In the genomic region with DNA sequence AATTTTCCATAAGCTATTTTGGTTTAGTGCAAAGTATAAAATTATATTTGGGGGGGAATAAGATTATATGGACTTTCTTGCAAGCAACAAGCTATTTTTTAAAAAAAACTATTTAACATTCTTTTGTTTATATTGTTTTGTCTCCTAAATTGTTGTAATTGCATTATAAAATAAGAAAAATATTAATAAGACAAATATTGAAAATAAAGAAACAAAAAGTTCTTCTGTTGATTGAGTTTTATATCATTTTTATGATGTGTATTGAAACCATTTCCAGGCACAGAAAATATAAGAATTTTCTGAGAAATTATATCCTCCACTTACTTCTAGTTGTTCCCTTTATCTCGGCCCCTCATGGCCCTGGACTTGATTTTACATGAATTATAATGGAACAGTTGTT, we compare ENCODE assay signal across 21 cellular contexts. TPM values are rescaled to one million over a fixed set of nuclear protein-coding genes. Genes with fewer than 3 reads are reported as not detected.
DNase-seq lines count a peak whose midpoint lies in the region; ATAC-seq and TF ChIP-seq lines count a peak whose summit lies in the region.
"Had no signal": no experiment of that assay in that cellular context is flagged by ENCODE, and none has a peak within 500 bp of the region (broad histone marks: within the 10 kb centered on the region; RNA-seq: fewer than 3 reads in every experiment).

No MANE protein-coding gene starts in this region.

- WGBS in spleen, 5 donors, result 64 to 74% (median 69%) methylated on average over 1 of the region's 1 CpG

- H3K27ac Mint-ChIP-seq in activated T-cell treated with anti-CD3 and anti-CD28 coated beads, Interleukin-2, amount 50 U/mL, for 72 hours, result peak overlapping the region; percentile 75
- H3K27ac Mint-ChIP-seq in effector memory CD8-positive, alpha-beta T cell, result peak overlapping the region; percentile 71 to 85
- H3K27ac Mint-ChIP-seq: GM23338; T-helper 1 cell treated with Interleukin-12 subunit alpha and Interleukin-12 subunit beta and Interleukin-4 antibody, amounts not matched to agents 30 μg/mL and 1 μg/mL, for 36 hours had no signal

- TF ChIP-seq CTCF in spleen (IDR thresholded peaks at IDR 0.05 in 8 of 11, conservative IDR thresholded peaks at IDR 0.05 in 3 of 11), result no peak

- peaks cover 15% of the 10 kb centered on the region for H3K4me1 Mint-ChIP-seq in activated T-cell treated with anti-CD3 and anti-CD28 coated beads, Interleukin-2, amount 50 U/mL, for 72 hours (ENCODE audit: low read depth)
- peaks cover 0 to 25% of the 10 kb centered on the region in 2 donors for H3K4me1 Mint-ChIP-seq in effector memory CD8-positive, alpha-beta T cell (ENCODE audit: low read depth in 2 of 2)

- H3K4me3 Mint-ChIP-seq in activated T-cell treated with anti-CD3 and anti-CD28 coated beads, Interleukin-2, amount 50 U/mL, for 72 hours, result peak overlapping the region in 1 of 2 donors; percentile 56
- H3K4me3 Mint-ChIP-seq in effector memory CD8-positive, alpha-beta T cell, result no peak overlapping the region
- H3K4me3 Mint-ChIP-seq: GM23338; T-helper 1 cell treated with Interleukin-12 subunit alpha and Interleukin-12 subunit beta and Interleukin-4 antibody, amounts not matched to agents 30 μg/mL and 1 μg/mL, for 36 hours had no signal

- peaks cover 0 to 5% of the 10 kb centered on the region in 2 donors for H3K36me3 Mint-ChIP-seq in activated T-cell treated with anti-CD3 and anti-CD28 coated beads, Interleukin-2, amount 50 U/mL, for 72 hours (ENCODE audit: insufficient read depth in 2 of 2)
- no peaks in the 10 kb centered on the region for H3K36me3 Mint-ChIP-seq in effector memory CD8-positive, alpha-beta T cell (ENCODE audit: insufficient read depth)

- no peak for ATAC-seq in activated T-cell treated with anti-CD3 and anti-CD28 coated beads, Interleukin-2, amount 50 U/mL, for 72 hours (replicated peaks in 1 of 2)
- no peak for ATAC-seq in effector memory CD8-positive, alpha-beta T cell (replicated peaks)
- ATAC-seq: sciatic nerve had no signal

- H3K4me1 ChIP-seq in SJSA1 (replicated peaks) (peaks cover 21% of the 10 kb centered on the region), spleen (peaks cover 0 to 31% (median 7%) of the 10 kb centered on the region in 6 donors)

- H3K9me3 ChIP-seq in SJSA1 (replicated peaks), result no peaks in the 10 kb centered on the region
- H3K9me3 ChIP-seq in spleen, result no peaks in the 10 kb centered on the region

- peaks cover 3 to 4% of the 10 kb centered on the region in 2 donors for H3K9me3 Mint-ChIP-seq in activated T-cell treated with anti-CD3 and anti-CD28 coated beads, Interleukin-2, amount 50 U/mL, for 72 hours
- H3K9me3 Mint-ChIP-seq in effector memory CD8-positive, alpha-beta T cell, result peaks cover 0 to 2% of the 10 kb centered on the region in 2 donors
- H3K9me3 Mint-ChIP-seq: GM23338; T-helper 1 cell treated with Interleukin-12 subunit alpha and Interleukin-12 subunit beta and Interleukin-4 antibody, amounts not matched to agents 30 μg/mL and 1 μg/mL, for 36 hours had no signal

- TF ChIP-seq POLR2A in spleen (IDR thresholded peaks at IDR 0.05), result no peak

- H3K27me3 ChIP-seq in SJSA1 (replicated peaks) (no peaks in the 10 kb centered on the region), spleen (replicated peaks in 1 of 7) (peaks cover 0 to 29% (median 0%) of the 10 kb centered on the region in 7 donors)

- H3K27ac ChIP-seq in SJSA1, result peak overlapping the region; percentile 67
- H3K27ac ChIP-seq in spleen, result peak overlapping the region in 6 of 8 donors; percentile 41 to 87 (median 80)

- peaks cover 33% of the 10 kb centered on the region for H3K27me3 Mint-ChIP-seq in activated T-cell treated with anti-CD3 and anti-CD28 coated beads, Interleukin-2, amount 50 U/mL, for 72 hours (ENCODE audit: low read depth)
- H3K27me3 Mint-ChIP-seq in effector memory CD8-positive, alpha-beta T cell, result peaks cover 7 to 13% of the 10 kb centered on the region in 2 donors

- no peaks in the 10 kb centered on the region for H3K36me3 ChIP-seq in SJSA1
- H3K36me3 ChIP-seq in spleen, result no peaks in the 10 kb centered on the region

- DNase-seq in activated T-cell treated with anti-CD3 and anti-CD28 coated beads, Interleukin-2, amount 50 U/mL, for 72 hours, result no peak
- no peak for DNase-seq in activated T-cell treated with anti-CD3 and anti-CD28 coated beads, Interleukin-2, amount 50 U/mL, for 48 hours
- DNase-seq in SJSA1 (ENCODE audit: low read depth in 1 of 2, low spot score in 2 of 2) (no peak), spleen (no peak), superior temporal gyrus (ENCODE audit: extremely low spot score) (no peak), HuH-7 (ENCODE audit: low spot score) (no peak), NCI-H774 (lab: John Stamatoyannopoulos, UW) (no peak)
- DNase-seq in effector memory CD8-positive, alpha-beta T cell, result no peak
- DNase-seq: aorta, MM.1S, NCI-H2029 treated with DMSO at 0.1 percent for 48 hours, NCI-H524 treated with DMSO at 0.1 percent for 48 hours had no signal

- H3K4me3 ChIP-seq in SJSA1, result no peak overlapping the region
- H3K4me3 ChIP-seq in spleen, result no peak overlapping the region
- H3K4me3 ChIP-seq: GM12878, GM23338 had no signal

- intact Hi-C loops in spleen (cut with DNase I; ENCODE audit: low total_unique reads), result no loop called here

RNA-seq across cellular contexts. Expression of a gene that starts 3.7 kb away (rescaled TPM):
- total RNA-seq in activated T-cell treated with anti-CD3 and anti-CD28 coated beads, Interleukin-2, amount 50 U/mL, for 72 hours, result 10 to 100 TPM in 1 of 2 donors, 1 to 10 TPM in 1; 1.4 to 21.9 TPM
- not detected in 2 replicates for total RNA-seq in SJSA1 (2014; rRNA removed; shearing (Covaris generic))
- total RNA-seq in spleen, result not detected
- polyA plus RNA-seq in spleen, result under 1 TPM; 0.28 to 0.74 (median 0.46) TPM
- total RNA-seq: G401, GM23338, urinary bladder had no signal
- polyA plus RNA-seq: AG04450, GM23338 had no signal

RNA-seq across cellular contexts. Expression of a gene that starts 54.1 kb away (rescaled TPM):
- total RNA-seq in activated T-cell treated with anti-CD3 and anti-CD28 coated beads, Interleukin-2, amount 50 U/mL, for 72 hours, result not detected
- 0.16 TPM in 2 replicates for total RNA-seq in SJSA1 (2014; rRNA removed; shearing (Covaris generic))
- 1 to 10 TPM in 1 of 7 donors, not detected in 6; 2.2 TPM for total RNA-seq in spleen
- polyA plus RNA-seq in spleen, result not detected
- total RNA-seq: dermis blood vessel endothelial cell, G401, GM12878, mononuclear cell, sciatic nerve had no signal
- polyA plus RNA-seq: urinary bladder had no signal
